Comparison of ENCODE assay signal across 25 cellular contexts in the genomic region with DNA sequence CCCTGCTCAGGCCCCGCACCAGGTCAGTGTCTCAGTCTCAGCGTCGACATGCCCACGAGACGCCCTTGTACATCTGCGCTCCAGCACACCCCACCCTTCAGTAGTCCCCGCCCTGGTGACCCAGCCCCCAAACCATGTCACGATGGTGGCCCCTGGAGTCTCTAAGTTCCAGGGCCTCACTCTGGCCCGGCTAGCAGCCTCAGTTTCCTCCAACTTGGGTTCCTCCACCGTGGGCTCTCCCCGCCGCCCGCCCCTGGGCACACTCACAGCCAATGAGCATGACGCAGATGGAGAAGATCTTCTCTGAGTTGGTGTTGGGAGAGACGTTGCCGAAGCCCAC. TPM values are rescaled to one million over a fixed set of nuclear protein-coding genes. Genes with fewer than 3 reads are reported as not detected.
DNase-seq lines count a peak whose midpoint lies in the region; ATAC-seq, FAIRE-seq and TF ChIP-seq lines count a peak whose summit lies in the region.
"Had no signal": no experiment of that assay in that cellular context is flagged by ENCODE, and none has a peak within 500 bp of the region (broad histone marks: within the 10 kb centered on the region; RNA-seq: fewer than 3 reads in every experiment).

No MANE protein-coding gene starts in this region.

- TF ChIP-seq POLR2A in K562 (conservative IDR thresholded peaks at IDR 0.05) (no peak), erythroblast (IDR thresholded peaks at IDR 0.05; ENCODE audit: low read length) (no peak)

- H3K9ac ChIP-seq in K562 (ENCODE audit: insufficient read depth in 1 of 2, low read depth in 2 of 2, low read length in 2 of 2) = peak overlapping the region in 1 of 2 experiments; percentile 98; a peak in 2 of 4 replicates
- H3K9ac ChIP-seq: BLaER1 had no signal

- H3K4me1 ChIP-seq in K562 (replicated peaks in 1 of 2; ENCODE audit: control insufficient read depth in 2 of 2, insufficient read depth in 2 of 2, low read length in 2 of 2) = peaks cover 49 to 97% of the 10 kb centered on the region in 2 experiments
- H3K4me1 ChIP-seq: A549, Caco-2, HAP-1 had no signal

- peaks cover 8% of the 10 kb centered on the region; the same call in 1 of the 2 replicates for H4K20me1 ChIP-seq in K562 (replicated peaks; ENCODE audit: control insufficient read depth, insufficient read depth, low read length)
- H4K20me1 ChIP-seq: BLaER1 had no signal

- no peak overlapping the region for H3K4me3 ChIP-seq in K562
- H3K4me3 ChIP-seq: A549, BLaER1, GM12878, GM23338, HAP-1 had no signal

- no peak for TF ChIP-seq RAD21 in K562 (CRISPR knock-in tag; conservative IDR thresholded peaks at IDR 0.05 in 1 of 2, IDR thresholded peaks at IDR 0.05 in 1 of 2)

- no peak for ATAC-seq in K562
- no peak for ATAC-seq in sciatic nerve
- no peak for ATAC-seq in HG03095 (IDR thresholded peaks at IDR 0.05; ENCODE audit: unreplicated experiment)
- ATAC-seq: A549; CD8-positive, alpha-beta T cell; GM12878; GM23338 had no signal

- peaks cover 8% of the 10 kb centered on the region for H3K27me3 Mint-ChIP-seq in nephron progenitor cell (ENCODE audit: low read depth, poor library complexity)

- CTCF ChIA-PET in K562 (lab: Yijun Ruan, JAX; ENCODE audit: low intra/inter-chr PET ratio) = no interaction called here

- no peak overlapping the region for H3K27ac ChIP-seq in K562 (ENCODE audit: extremely low read depth, low read depth, low read length)
- H3K27ac ChIP-seq: A549, BLaER1, C4-2B had no signal

- peaks cover 16% of the 10 kb centered on the region for H3K9me1 ChIP-seq in K562 (ENCODE audit: control insufficient read depth, insufficient read depth, low read length)

- no peak for TF ChIP-seq EP300 in K562 (IDR thresholded peaks at IDR 0.05; ENCODE audit: low read length)

- POLR2A ChIA-PET in K562 (lab: Yijun Ruan, JAX) = interaction anchor here (2.5 kb wide), 1 partner anchor 12 kb away, joined by 11 read pairs; no protein-coding TSS in a partner anchor

- H3K27ac Mint-ChIP-seq in nephron progenitor cell = peak overlapping the region; percentile 51
- H3K27ac Mint-ChIP-seq: B cell; CD4-positive, CD25-positive, alpha-beta regulatory T cell; CD8-positive, alpha-beta T cell; GM23338; HFFc6 had no signal

- BruUV-seq in K562 (replicated peaks; lab: Mats Ljungman, UMichigan) = no TSS peak

- H3K4me2 ChIP-seq in K562 (ENCODE audit: insufficient read depth, low read length) = no peak overlapping the region
- H3K4me2 ChIP-seq: A549, GM23338 had no signal

- in situ Hi-C loops in K562 (cut with MboI) = no loop called here

- peaks cover 81% of the 10 kb centered on the region for H3K79me2 ChIP-seq in K562 (ENCODE audit: control insufficient read depth, insufficient read depth, low read length)

- H3K36me3 Mint-ChIP-seq in nephron progenitor cell (ENCODE audit: low read depth) = peaks cover 11% of the 10 kb centered on the region
- H3K36me3 Mint-ChIP-seq: CD8-positive, alpha-beta T cell had no signal

- H3K4me3 Mint-ChIP-seq in nephron progenitor cell = no peak overlapping the region
- H3K4me3 Mint-ChIP-seq: B cell; CD4-positive, CD25-positive, alpha-beta regulatory T cell; CD8-positive, alpha-beta T cell; GM23338; HFFc6 had no signal

- no peaks in the 10 kb centered on the region for H3K27me3 ChIP-seq in K562 (ENCODE audit: control insufficient read depth in 2 of 2, insufficient read depth in 2 of 2, low read length in 2 of 2)
- H3K27me3 ChIP-seq: BLaER1 had no signal

- no peaks in the 10 kb centered on the region for H3K9me3 Mint-ChIP-seq in nephron progenitor cell
- H3K9me3 Mint-ChIP-seq: CD4-positive, CD25-positive, alpha-beta regulatory T cell; CD8-positive, alpha-beta T cell; GM23338; HFFc6 had no signal

- peaks cover 84% of the 10 kb centered on the region for H3K36me3 ChIP-seq in K562 (ENCODE audit: control insufficient read depth, insufficient read depth, low read length)
- H3K36me3 ChIP-seq: HAP-1 had no signal

- H2AFZ ChIP-seq in K562 (ENCODE audit: low read depth, low read length) = no peak overlapping the region
- H2AFZ ChIP-seq: GM23338 had no signal

- TF ChIP-seq CTCF in K562 (IDR thresholded peaks at IDR 0.05 in 2 of 3, conservative IDR thresholded peaks at IDR 0.05 in 1 of 3; ENCODE audit: insufficient read depth in 2 of 3, low read depth in 1 of 3, low read length in 3 of 3) (no peak), nephron progenitor cell (IDR thresholded peaks at IDR 0.05) (no peak)

- peaks cover 70% of the 10 kb centered on the region for H3K4me1 Mint-ChIP-seq in nephron progenitor cell
- H3K4me1 Mint-ChIP-seq: B cell had no signal

- no peak for FAIRE-seq in K562 (lab: Jason Lieb, UNC)
- FAIRE-seq: A549, GM12878, H54 had no signal

- DNase-seq in K562 (ENCODE audit: extremely low read depth in 1 of 4, low spot score in 3 of 4) (no peak), erythroblast (lab: John Stamatoyannopoulos, UW) (peak; percentile 29 to 41), nephron progenitor cell (no peak), sciatic nerve (ENCODE audit: low spot score) (peak; percentile 54), AG08396 (ENCODE audit: low spot score) (no peak), ureter (ENCODE audit: low spot score) (no peak)
- DNase-seq in activated CD8-positive, alpha-beta memory T cell treated with anti-CD3 and anti-CD28 coated beads for 24 hours = no peak
- DNase-seq: 8988T; CD4-positive, CD25-positive, alpha-beta regulatory T cell; CD8-positive, alpha-beta T cell; DMS153; DMS79; EL; GDM1; HFFc6 had no signal

- H3K9me3 ChIP-seq in K562 (replicated peaks; ENCODE audit: control insufficient read depth, insufficient read depth, low read depth, low read length) = no peaks in the 10 kb centered on the region
- H3K9me3 ChIP-seq: A549, BLaER1, Caco-2, HAP-1 had no signal

- intact Hi-C loops in K562 (cut with micrococcal nuclease) (no loop called here), sciatic nerve (cut with DNase I) (no loop called here)

- 94% methylated on average over 16 of the region's 16 CpGs for WGBS in K562 (ENCODE audit: insufficient coverage, low coverage, missing lambda C conversion rate)

TF ChIP-seq in K562, 482 proteins besides CTCF, POLR2A, EP300 and RAD21 (continues in another document):
- peak; percentile 61; the same call in 1 of the 2 replicates for TF ChIP-seq RBFOX2 (IDR thresholded peaks at IDR 0.05; ENCODE audit: low read depth, low read length)
- no peak for TF ChIP-seq EHMT2 (IDR thresholded peaks at IDR 0.05)
- no peak for TF ChIP-seq CTCFL (IDR thresholded peaks at IDR 0.05; ENCODE audit: borderline replicate concordance, insufficient read depth, low read depth, low read length, poor library complexity, severe bottlenecking)
- no peak for TF ChIP-seq STAT5B (CRISPR knock-in tag; IDR thresholded peaks at IDR 0.05)

RNA-seq across cellular contexts. Expression of gene KCNH2, which starts 27.0 kb away (rescaled TPM):
- 101 and 344 TPM in 2 replicates for total RNA-seq in K562 (2011; cell fraction: chromatin; rRNA removed; ENCODE audit: low replicate concordance)
- 421 and 427 TPM in 2 replicates for total RNA-seq in K562 (2011; cell fraction: nucleolus; rRNA removed)
- 291 and 342 TPM in 2 replicates for total RNA-seq in K562 (2011; cell fraction: nucleoplasm; rRNA removed)
- total RNA-seq in K562 (2014; rRNA removed) = 326 and 470 TPM in 2 replicates
- 63.4 and 97.8 TPM in 2 replicates for total RNA-seq in K562 (2014; rRNA removed; fragmentation: Illumina TruSeq; extraction: Trizol)
- 215 and 218 TPM in 2 replicates for total RNA-seq in K562 (2015; rRNA removed; fragmentation: Illumina TruSeq; extraction: Trizol)
- total RNA-seq in K562 (2021) = 368 and 385 TPM in 2 replicates
- 125 and 154 TPM in 2 replicates for polyA plus RNA-seq in K562 (2011; rRNA removed)
- polyA plus RNA-seq in K562 (2011; cell fraction: cytosol; rRNA removed) = 184 and 684 TPM in 2 replicates
- 202 and 446 TPM in 2 replicates for polyA plus RNA-seq in K562 (2011; cell fraction: nucleus; rRNA removed)
- polyA plus RNA-seq in K562 (2012) = 270 and 304 TPM in 2 replicates
- polyA plus RNA-seq in K562 (2014; fragmentation: Illumina TruSeq; extraction: Trizol) = 222 and 298 TPM in 2 replicates
- 10 to 100 TPM; 18.1 to 29.0 TPM for polyA plus RNA-seq in K562 (2014; fragmentation: Nextera tagmentation; extraction: Ambion mirVana)
- 251 and 295 TPM in 2 replicates for polyA plus RNA-seq in K562 (2014; rRNA removed)
- polyA minus RNA-seq in K562 (2011; rRNA and poly(A)+ RNA removed) = 46.2 and 123 TPM in 2 replicates
- 133 and 200 TPM in 2 replicates for polyA minus RNA-seq in K562 (2011; cell fraction: cytosol; rRNA and poly(A)+ RNA removed)
- polyA minus RNA-seq in K562 (2011; cell fraction: nucleus; rRNA and poly(A)+ RNA removed) = 111 and 144 TPM in 2 replicates
- 3.2 TPM for total RNA-seq in sciatic nerve
- total RNA-seq in ureter = 17.7 TPM
- total RNA-seq: HFFc6 had no signal

RNA-seq across cellular contexts. Expression of gene NOS3, which starts 39.7 kb away (rescaled TPM):
- 17.7 and 69.8 TPM in 2 replicates for total RNA-seq in K562 (2011; cell fraction: chromatin; rRNA removed; ENCODE audit: low replicate concordance)
- 82.0 and 87.6 TPM in 2 replicates for total RNA-seq in K562 (2011; cell fraction: nucleolus; rRNA removed)
- total RNA-seq in K562 (2011; cell fraction: nucleoplasm; rRNA removed) = 40.3 and 46.6 TPM in 2 replicates
- total RNA-seq in K562 (2014; rRNA removed) (121 and 170 TPM in 2 replicates), K562 (2014; rRNA removed; fragmentation: Illumina TruSeq; extraction: Trizol) (3.1 and 4.3 TPM in 2 replicates), K562 (2015; rRNA removed; fragmentation: Illumina TruSeq; extraction: Trizol) (43.2 and 45.8 TPM in 2 replicates), K562 (2021) (111 and 124 TPM in 2 replicates), sciatic nerve (26.6 TPM), ureter (50.7 TPM)
- polyA plus RNA-seq in K562 (2011; rRNA removed) (23.6 and 47.3 TPM in 2 replicates), K562 (2014; fragmentation: Illumina TruSeq; extraction: Trizol) (23.6 and 88.1 TPM in 2 replicates), K562 (2014; fragmentation: Nextera tagmentation; extraction: Ambion mirVana) (1 to 10 TPM; 1.1 to 2.9 TPM), K562 (2014; rRNA removed) (102 and 118 TPM in 2 replicates)
- 58.9 and 221 TPM in 2 replicates for polyA plus RNA-seq in K562 (2011; cell fraction: cytosol; rRNA removed)
- polyA plus RNA-seq in K562 (2011; cell fraction: nucleus; rRNA removed) = 50.4 and 106 TPM in 2 replicates
- polyA plus RNA-seq in K562 (2012) = 87.2 and 107 TPM in 2 replicates
- 11.7 and 21.2 TPM in 2 replicates for polyA minus RNA-seq in K562 (2011; rRNA and poly(A)+ RNA removed)
- 65.3 and 77.5 TPM in 2 replicates for polyA minus RNA-seq in K562 (2011; cell fraction: cytosol; rRNA and poly(A)+ RNA removed)
- polyA minus RNA-seq in K562 (2011; cell fraction: nucleus; rRNA and poly(A)+ RNA removed) = 35.9 and 37.0 TPM in 2 replicates

Comparison
In these comparisons a context has a peak if more than half of its experiments do, and no peak if none do; other contexts are left out.
1. DNase-seq: peak in erythroblast (2 of 2) and sciatic nerve (single experiment); none in K562 (0 of 4), nephron progenitor cell (single experiment), AG08396 (single experiment), ureter (single experiment) and activated CD8-positive, alpha-beta memory T cell treated with anti-CD3 and anti-CD28 coated beads for 24 hours (single experiment).